ENCODE assay signal across 19 cellular contexts in genomic region chr15:87556886-87557285, GRCh38.
"Had no signal": no experiment of that assay in that cellular context is flagged by ENCODE, and none has a peak within 500 bp of the region (broad histone marks: within the 10 kb centered on the region; RNA-seq: fewer than 3 reads in every experiment).

No MANE protein-coding gene starts in this region.

- ATAC-seq: naive thymus-derived CD8-positive, alpha-beta T cell; psoas muscle; right cardiac atrium; stimulated activated memory B cell treated with anti-CD40 and anti-IgM and Interleukin-4, amounts not matched to agents 10 μg/mL and 1 μg/mL and 100 μg/mL, for 72 hours; stimulated activated naive CD8-positive, alpha-beta T cell treated with anti-CD3 and anti-CD28 coated beads, Interleukin-15, Interleukin-2, amounts not matched to agents 100 U/mL and 50 U/mL, for 24 hours had no signal

- H3K9me3 ChIP-seq: ovary, testis had no signal

- H3K36me3 ChIP-seq: esophagus squamous epithelium, left lung, ovary, sigmoid colon, spleen, tibial artery had no signal

- H3K27me3 ChIP-seq: esophagus squamous epithelium, left lung, ovary, sigmoid colon, spleen, testis, tibial artery had no signal

- H3K27ac ChIP-seq: dorsolateral prefrontal cortex, esophagus squamous epithelium, left lung, ovary, psoas muscle, sigmoid colon, spleen, testis, tibial artery had no signal

- H3K4me1 ChIP-seq: left lung, psoas muscle, sigmoid colon, spleen, testis, tibial artery had no signal

- H3K4me3 ChIP-seq: dorsolateral prefrontal cortex, esophagus squamous epithelium, left lung, ovary, psoas muscle, sigmoid colon, spleen, testis, tibial artery had no signal

- DNase-seq: dorsolateral prefrontal cortex; effector CD4-positive, alpha-beta T cell; esophagus squamous epithelium; left lung; naive thymus-derived CD8-positive, alpha-beta T cell; nephron progenitor cell; occipital lobe; ovary; posterior cingulate gyrus; psoas muscle; right cardiac atrium; sigmoid colon; spleen; stimulated activated CD4-positive, alpha-beta T cell treated with anti-CD3 and anti-CD28 coated beads, Interleukin-4, amount 100 ng/mL, for 4 hours; stimulated activated naive CD8-positive, alpha-beta T cell treated with anti-CD3 and anti-CD28 coated beads, Interleukin-15, Interleukin-2, amounts not matched to agents 100 U/mL and 50 U/mL, for 24 hours; substantia nigra; testis; tibial artery had no signal
